ENCODE assay signal across 8 cellular contexts in genomic region chr2:3557588-3558204, GRCh38. TPM values are rescaled to one million over a fixed set of nuclear protein-coding genes. Genes with fewer than 3 reads are reported as not detected.
DNase-seq lines count a peak whose midpoint lies in the region; ATAC-seq and TF ChIP-seq lines count a peak whose summit lies in the region.

No MANE protein-coding gene starts in this region.

- no peak overlapping the region for H2BK15ac ChIP-seq in mesendoderm (replicated peaks; ENCODE audit: low read depth)

- no CpG with 5 or more reads among the region's 40 CpGs for WGBS in mesendoderm (ENCODE audit: extremely low coverage, insufficient coverage, low lambda C conversion rate)

- H3K4me1 ChIP-seq in Caco-2 (peaks cover 6% of the 10 kb centered on the region; the same call in 1 of the 2 replicates), HUES6 (ENCODE audit: control insufficient read depth, insufficient read depth, low read length) (peaks cover 3% of the 10 kb centered on the region; the same call in 1 of the 2 replicates), breast epithelium (peaks cover 0 to 3% of the 10 kb centered on the region in 2 donors), mesendoderm (ENCODE audit: control insufficient read depth, low read depth, low read length) (no peaks in the 10 kb centered on the region)

- H3K4ac ChIP-seq in mesendoderm (ENCODE audit: low read depth, low read length), result peak overlapping the region; percentile 92

- H2BK5ac ChIP-seq in mesendoderm (ENCODE audit: low read length), result no peak overlapping the region

- no peaks in the 10 kb centered on the region for H3K27me3 ChIP-seq in Caco-2 (replicated peaks; ENCODE audit: control insufficient read depth, insufficient read depth, low read length)
- no peaks in the 10 kb centered on the region for H3K27me3 ChIP-seq in HUES6 (ENCODE audit: control insufficient read depth, insufficient read depth, low read length)
- no peaks in the 10 kb centered on the region for H3K27me3 ChIP-seq in breast epithelium
- no peaks in the 10 kb centered on the region for H3K27me3 ChIP-seq in mesendoderm (ENCODE audit: insufficient read depth, low read length, poor library complexity)

- no peak for DNase-seq in Caco-2
- no peak for DNase-seq in breast epithelium (ENCODE audit: low spot score in 2 of 2)
- DNase-seq in mesendoderm, result peak; percentile 5
- no peak for DNase-seq in kidney glomerular epithelial cell (lab: John Stamatoyannopoulos, UW)
- no peak for DNase-seq in NCI-H2081 (lab: John Stamatoyannopoulos, UW)
- no peak for DNase-seq in SW480 (ENCODE audit: low spot score)

- peak overlapping the region; percentile 95 for H3K27ac Mint-ChIP-seq in Caco-2 (ENCODE audit: unreplicated experiment)

- H4K5ac ChIP-seq in mesendoderm (ENCODE audit: low read length), result no peak overlapping the region

- H3K9me3 Mint-ChIP-seq in Caco-2 (ENCODE audit: unreplicated experiment), result no peaks in the 10 kb centered on the region

- peak overlapping the region; percentile 92 for H3K4me3 Mint-ChIP-seq in Caco-2 (ENCODE audit: unreplicated experiment)

- peak overlapping the region; percentile 95 for H3K56ac ChIP-seq in mesendoderm (ENCODE audit: low read length)

- H3K9ac ChIP-seq in HUES6 (ENCODE audit: low read length) (peak overlapping the region; percentile 97), mesendoderm (ENCODE audit: low read length) (peak overlapping the region; percentile 95)

- peak; percentile 24 for ATAC-seq in GM21526 (IDR thresholded peaks at IDR 0.05; ENCODE audit: low FRiP score, unreplicated experiment)

- TF ChIP-seq CTCF in Caco-2 (IDR thresholded peaks at IDR 0.05; ENCODE audit: insufficient read depth in 1 of 2, low read depth in 1 of 2, low read length in 1 of 2, severe bottlenecking in 1 of 2, unreplicated experiment in 1 of 2) (no peak), breast epithelium (IDR thresholded peaks at IDR 0.05) (no peak)

- peaks cover 85% of the 10 kb centered on the region for H3K36me3 Mint-ChIP-seq in Caco-2 (ENCODE audit: insufficient read depth, unreplicated experiment)

- peaks cover 12% of the 10 kb centered on the region for H3K4me1 Mint-ChIP-seq in Caco-2 (ENCODE audit: low read depth, unreplicated experiment)

- H4K8ac ChIP-seq in mesendoderm (ENCODE audit: low read depth, low read length), result no peak overlapping the region

- H3K79me2 ChIP-seq in mesendoderm (ENCODE audit: control insufficient read depth, insufficient read depth, low read length), result peaks cover 21% of the 10 kb centered on the region

- CTCF ChIA-PET in Caco-2 (lab: Charles Lee), result interaction anchor here (0.7 to 1.4 kb wide), 3 partner anchors 17 to 39 kb away, joined by 3 to 5 read pairs (median 5); partner anchors contain the start of gene RPS7

- intact Hi-C loops in Caco-2 (cut with micrococcal nuclease; ENCODE audit: unreplicated experiment), result loop anchor here (1.0 kb wide), 7 partner anchors 18 to 178 kb away; partner anchors contain the start of genes ADI1, RPS7 and TRAPPC12
- intact Hi-C loops in breast epithelium (cut with DNase I; ENCODE audit: low total_unique reads), result no loop called here

- H3K27me3 Mint-ChIP-seq in Caco-2 (ENCODE audit: insufficient read depth, unreplicated experiment), result no peaks in the 10 kb centered on the region

- H3K79me1 ChIP-seq in mesendoderm (ENCODE audit: low read length), result peaks cover 12% of the 10 kb centered on the region

- H2AK5ac ChIP-seq in mesendoderm (ENCODE audit: low read length), result peak overlapping the region; percentile 62

- peak overlapping the region; percentile 71 for H3K4me2 ChIP-seq in mesendoderm (ENCODE audit: low read length)

- peak overlapping the region; percentile 64 for H3K18ac ChIP-seq in mesendoderm (ENCODE audit: low read length)

- no peak for TF ChIP-seq POLR2A in breast epithelium (IDR thresholded peaks at IDR 0.05)

- no peak overlapping the region for H3K23ac ChIP-seq in mesendoderm (ENCODE audit: low read length)

- no peaks in the 10 kb centered on the region for H3K9me3 ChIP-seq in Caco-2
- H3K9me3 ChIP-seq in HUES6 (ENCODE audit: control insufficient read depth, insufficient read depth, low read depth, low read length), result no peaks in the 10 kb centered on the region
- H3K9me3 ChIP-seq in breast epithelium, result no peaks in the 10 kb centered on the region

- TSS peak; percentile 67 for BruUV-seq in Caco-2 (replicated peaks; lab: Mats Ljungman, UMichigan)

- H3K27ac ChIP-seq in HUES6 (ENCODE audit: low read depth, low read length) (peak overlapping the region; percentile 98), breast epithelium (peak overlapping the region; percentile 93 to 95), mesendoderm (ENCODE audit: low read depth, low read length) (peak overlapping the region; percentile 82)

- no peak overlapping the region for H2BK120ac ChIP-seq in mesendoderm (ENCODE audit: low read depth, low read length)

- H3K4me3 ChIP-seq in Caco-2 (ENCODE audit: low read depth, low read length) (peak overlapping the region; percentile 81), HUES6 (ENCODE audit: low read depth, low read length) (peak overlapping the region; percentile 75), breast epithelium (peak overlapping the region; percentile 77 to 91 (median 91)), mesendoderm (ENCODE audit: low read length) (peak overlapping the region; percentile 96)

- H3K36me3 ChIP-seq in Caco-2 (ENCODE audit: control insufficient read depth, insufficient read depth, low read length), result peaks cover 4% of the 10 kb centered on the region; the same call in 1 of the 2 replicates
- H3K36me3 ChIP-seq in HUES6 (ENCODE audit: control insufficient read depth, insufficient read depth, low read length), result peaks cover 53% of the 10 kb centered on the region
- no peaks in the 10 kb centered on the region for H3K36me3 ChIP-seq in breast epithelium
- H3K36me3 ChIP-seq in mesendoderm (ENCODE audit: control insufficient read depth, insufficient read depth, low read length), result peaks cover 7% of the 10 kb centered on the region

- POLR2A ChIA-PET in Caco-2 (lab: Charles Lee), result interaction anchor here (1.0 to 2.2 kb wide), 7 partner anchors 16 to 180 kb away, joined by 3 to 22 read pairs (median 10); partner anchors contain the start of genes ADI1 and EIPR1

RNA-seq across cellular contexts. Expression of gene RNASEH1, which starts 0.4 kb away (rescaled TPM):
- total RNA-seq in Caco-2 (2022) (41.5 and 47.1 TPM in 2 replicates), breast epithelium (10 to 100 TPM; 17.3 to 22.1 (median 21.0) TPM)
- polyA plus RNA-seq in mesendoderm (2013, experiment 1 of 2), result 35.8 TPM
- polyA plus RNA-seq in mesendoderm (2013, experiment 2 of 2), result 37.3 TPM

RNA-seq across cellular contexts. Expression of gene RPS7, which starts 17.4 kb away (rescaled TPM):
- total RNA-seq in Caco-2 (2022), result 2,077 and 2,101 TPM in 2 replicates
- 1,000 to 10,000 TPM; 2,542 to 4,150 (median 3,724) TPM for total RNA-seq in breast epithelium
- polyA plus RNA-seq in mesendoderm (2013, experiment 1 of 2), result 4,409 TPM
- 4,413 TPM for polyA plus RNA-seq in mesendoderm (2013, experiment 2 of 2)

RNA-seq across cellular contexts. Expression of gene COLEC11, which starts 37.2 kb away (rescaled TPM):
- total RNA-seq in Caco-2 (2022) (not detected in 2 replicates), breast epithelium (1 to 10 TPM in 2 of 3 donors, under 1 TPM in 1; 0.33 to 1.9 (median 1.0) TPM)
- 0.22 TPM for polyA plus RNA-seq in mesendoderm (2013, experiment 1 of 2)
- 0.15 TPM for polyA plus RNA-seq in mesendoderm (2013, experiment 2 of 2)

RNA-seq across cellular contexts. Expression of gene ADI1, which starts 38.4 kb away (rescaled TPM):
- total RNA-seq in Caco-2 (2022), result 63.7 and 69.2 TPM in 2 replicates
- total RNA-seq in breast epithelium, result 10 to 100 TPM; 47.2 to 81.3 (median 78.2) TPM
- 35.2 TPM for polyA plus RNA-seq in mesendoderm (2013, experiment 1 of 2)
- polyA plus RNA-seq in mesendoderm (2013, experiment 2 of 2), result 34.9 TPM
